In the genomic region with DNA sequence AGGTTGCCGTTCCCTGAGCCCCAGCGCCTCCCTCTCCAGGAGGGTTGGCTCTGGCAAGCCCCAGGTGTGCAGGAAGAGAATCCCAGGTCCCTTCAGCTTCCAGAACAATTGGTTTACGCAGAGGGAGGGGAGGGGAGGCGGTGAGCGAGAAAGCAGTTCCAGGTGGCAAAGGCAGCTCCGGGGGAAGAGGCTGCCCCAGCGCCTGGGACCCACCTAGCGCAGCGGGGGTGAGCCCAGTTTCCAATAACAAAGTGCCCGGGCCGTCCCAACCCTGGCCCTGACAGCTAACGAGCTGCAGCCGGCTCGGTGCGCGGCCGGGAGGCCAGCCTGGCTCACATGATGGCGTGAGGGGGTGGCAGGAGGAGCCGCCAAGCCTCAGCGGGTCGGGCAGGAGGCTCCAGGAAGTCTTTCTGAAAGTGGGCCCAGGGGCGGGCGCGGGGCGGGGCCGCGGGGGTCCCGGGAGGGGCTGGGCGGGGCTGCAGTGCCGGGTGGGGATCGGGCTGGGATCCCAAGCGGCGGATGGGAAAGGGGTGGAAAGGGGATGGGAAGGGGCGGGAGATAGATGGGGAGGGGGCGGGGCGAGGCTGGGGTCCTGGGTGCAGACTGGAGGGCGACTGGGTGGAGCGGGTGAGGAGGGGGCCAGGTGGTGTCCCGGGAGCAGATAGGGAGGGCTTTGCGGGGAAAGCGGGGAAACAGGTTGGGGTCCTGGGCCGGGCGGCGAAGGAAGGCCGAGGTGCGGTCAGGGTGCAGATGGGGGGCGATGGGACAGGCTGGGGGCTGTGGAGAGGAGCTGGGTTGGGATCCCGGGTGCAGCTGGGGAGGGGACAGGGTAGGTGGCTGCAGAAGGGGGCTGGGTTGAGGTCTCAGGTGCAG, we compare ENCODE assay signal across 8 cellular contexts. TPM values are rescaled to one million over a fixed set of nuclear protein-coding genes. Genes with fewer than 3 reads are reported as not detected.
DNase-seq lines count a peak whose midpoint lies in the region; ATAC-seq and TF ChIP-seq lines count a peak whose summit lies in the region.

No MANE protein-coding gene starts in this region.

- H3K4me3 ChIP-seq in AG09309 (ENCODE audit: control insufficient read depth, low read depth, low read length): peak overlapping the region; percentile 34
- peak overlapping the region; percentile 26 for H3K4me3 ChIP-seq in HL-60 (replicated peaks; ENCODE audit: insufficient read depth, low read length)
- H3K4me3 ChIP-seq in neuronal stem cell (ENCODE audit: low read length in 2 of 2): peak overlapping the region; percentile 21 to 76

- H4K91ac ChIP-seq in neuronal stem cell (ENCODE audit: low read depth, low read length, poor library complexity): no peak overlapping the region

- no peak overlapping the region for H3K23ac ChIP-seq in neuronal stem cell (ENCODE audit: low read depth, low read length, poor library complexity)

- peak overlapping the region; percentile 34 for H3K4me3 Mint-ChIP-seq in activated naive CD4-positive, alpha-beta T cell treated with anti-CD3 and anti-CD28 coated beads, Interleukin-2, amount 10 ng/mL, durations not matched to agents 7 days and 5 days

- intact Hi-C loops in Right ventricle myocardium superior (cut with DNase I): no loop called here

- no peak for TF ChIP-seq CTCF in AG09309 (IDR thresholded peaks at IDR 0.05; ENCODE audit: control insufficient read depth, insufficient read depth, low read depth, low read length, missing control alignments)
- no peak for TF ChIP-seq CTCF in HL-60 (IDR thresholded peaks at IDR 0.05; ENCODE audit: insufficient read depth, low read length)

- H2AK5ac ChIP-seq in neuronal stem cell (ENCODE audit: low read depth, low read length): peak overlapping the region; percentile 73

- peaks cover 4 to 12% of the 10 kb centered on the region in 2 donors for H3K4me1 ChIP-seq in neuronal stem cell (ENCODE audit: control insufficient read depth in 2 of 2, insufficient read depth in 1 of 2, low read depth in 1 of 2, low read length in 2 of 2)

- H3K14ac ChIP-seq in neuronal stem cell (ENCODE audit: low read length): no peak overlapping the region

- no peak overlapping the region for H2BK120ac ChIP-seq in neuronal stem cell (ENCODE audit: low read depth, low read length)

- H3K79me1 ChIP-seq in neuronal stem cell (ENCODE audit: low read depth, low read length): no peaks in the 10 kb centered on the region

- H4K8ac ChIP-seq in neuronal stem cell (ENCODE audit: low read depth, low read length): no peak overlapping the region

- H3K36me3 ChIP-seq in neuronal stem cell (replicated peaks in 1 of 2; ENCODE audit: control insufficient read depth in 2 of 2, insufficient read depth in 2 of 2, low read length in 2 of 2): no peaks in the 10 kb centered on the region

- peak overlapping the region; percentile 75 for H2BK15ac ChIP-seq in neuronal stem cell (ENCODE audit: low read length)

- H3K27ac ChIP-seq in HL-60 (replicated peaks) (no peak overlapping the region), neuronal stem cell (replicated peaks; ENCODE audit: low read length) (no peak overlapping the region)

- peak; percentile 36 for ATAC-seq in Right ventricle myocardium superior (ENCODE audit: poor library complexity)

- H2BK5ac ChIP-seq in neuronal stem cell (ENCODE audit: low read length): no peak overlapping the region

- in situ Hi-C loops in KBM-7 (cut with MboI; ENCODE audit: low pct_unique_long_range_greater_than_20kb, low sequenced_read_pairs): no loop called here

- no peaks in the 10 kb centered on the region for H3K9me3 Mint-ChIP-seq in activated naive CD4-positive, alpha-beta T cell treated with anti-CD3 and anti-CD28 coated beads, Interleukin-2, amount 10 ng/mL, durations not matched to agents 7 days and 5 days

- CTCF ChIA-PET in activated naive CD4-positive, alpha-beta T cell treated with anti-CD3 and anti-CD28 coated beads, Interleukin-2, amount 10 ng/mL, durations not matched to agents 7 days and 5 days (lab: Charles Lee): no interaction called here

- H2AFZ ChIP-seq in neuronal stem cell (ENCODE audit: low read length): peak overlapping the region; percentile 89

- peaks cover 15% of the 10 kb centered on the region for H3K36me3 Mint-ChIP-seq in activated naive CD4-positive, alpha-beta T cell treated with anti-CD3 and anti-CD28 coated beads, Interleukin-2, amount 10 ng/mL, durations not matched to agents 7 days and 5 days

- peak overlapping the region; percentile 85 for H3K4me2 ChIP-seq in neuronal stem cell (ENCODE audit: insufficient read depth, low read length, poor library complexity, severe bottlenecking)

- no peak overlapping the region for H3K4ac ChIP-seq in neuronal stem cell (ENCODE audit: low read length)

- H3K18ac ChIP-seq in neuronal stem cell (ENCODE audit: low read length): peak overlapping the region; percentile 61

- H3K27me3 ChIP-seq in HL-60 (ENCODE audit: insufficient read depth, poor library complexity, severe bottlenecking): peaks cover 18% of the 10 kb centered on the region
- peaks cover 0 to 58% (median 18%) of the 10 kb centered on the region in 3 experiments for H3K27me3 ChIP-seq in neuronal stem cell (ENCODE audit: control insufficient read depth in 3 of 3, insufficient read depth in 3 of 3, low read depth in 1 of 3, low read length in 3 of 3)

- DNase-seq in AG09309 (ENCODE audit: low read depth): no peak
- no peak for DNase-seq in HL-60 (ENCODE audit: low read depth in 1 of 2, low spot score in 1 of 2)
- DNase-seq in activated naive CD4-positive, alpha-beta T cell treated with anti-CD3 and anti-CD28 coated beads, Interleukin-2, amount 10 ng/mL, durations not matched to agents 7 days and 5 days: peak; percentile 46
- DNase-seq in Right ventricle myocardium superior: peak; percentile 84
- peak; percentile 48 for DNase-seq in neuronal stem cell (ENCODE audit: low spot score)
- DNase-seq in NOMO-1 treated with DMSO at 0.1 percent for 48 hours (lab: John Stamatoyannopoulos, UW; ENCODE audit: unreplicated experiment): no peak
- no peak for DNase-seq in NK-92 (lab: John Stamatoyannopoulos, UW; ENCODE audit: unreplicated experiment)
- no peak for DNase-seq in KBM-7

- H3K9ac ChIP-seq in neuronal stem cell (ENCODE audit: low read depth, low read length, poor library complexity): peak overlapping the region; percentile 47

- peaks cover 37% of the 10 kb centered on the region for H3K4me1 Mint-ChIP-seq in activated naive CD4-positive, alpha-beta T cell treated with anti-CD3 and anti-CD28 coated beads, Interleukin-2, amount 10 ng/mL, durations not matched to agents 7 days and 5 days

- no peak overlapping the region for H2BK12ac ChIP-seq in neuronal stem cell (ENCODE audit: low read length)

- WGBS in neuronal stem cell (ENCODE audit: extremely low coverage in 2 of 2, insufficient read length in 2 of 2, insufficient replicate concordance in 1 of 2), 2 donors: no CpG with 5 or more reads among the region's 48 CpGs

- H3K27me3 Mint-ChIP-seq in activated naive CD4-positive, alpha-beta T cell treated with anti-CD3 and anti-CD28 coated beads, Interleukin-2, amount 10 ng/mL, durations not matched to agents 7 days and 5 days: peaks cover 33% of the 10 kb centered on the region

- no peaks in the 10 kb centered on the region for H3K9me3 ChIP-seq in neuronal stem cell (replicated peaks in 1 of 2; ENCODE audit: control insufficient read depth in 2 of 2, insufficient read depth in 1 of 2, low read depth in 1 of 2, low read length in 2 of 2)

- H3K27ac Mint-ChIP-seq in activated naive CD4-positive, alpha-beta T cell treated with anti-CD3 and anti-CD28 coated beads, Interleukin-2, amount 10 ng/mL, durations not matched to agents 7 days and 5 days: no peak overlapping the region

RNA-seq across cellular contexts. Expression of a gene that starts 22.8 kb away (rescaled TPM):
- total RNA-seq in Right ventricle myocardium superior: 84.7 TPM
- polyA plus RNA-seq in neuronal stem cell (2013, experiment 1 of 2): 0.75 TPM
- 0.76 TPM for polyA plus RNA-seq in neuronal stem cell (2013, experiment 2 of 2)

RNA-seq across cellular contexts. Expression of a gene that starts 48.7 kb away (rescaled TPM):
- total RNA-seq in Right ventricle myocardium superior: not detected
- not detected for polyA plus RNA-seq in neuronal stem cell (2013, experiment 1 of 2)
- not detected for polyA plus RNA-seq in neuronal stem cell (2013, experiment 2 of 2)

Comparison
In these comparisons a context has a peak if more than half of its experiments do, and no peak if none do; other contexts are left out.
1. DNase-seq: peak in activated naive CD4-positive, alpha-beta T cell treated with anti-CD3 and anti-CD28 coated beads, Interleukin-2, amount 10 ng/mL, durations not matched to agents 7 days and 5 days (single experiment), Right ventricle myocardium superior (single experiment) and neuronal stem cell (single experiment); none in AG09309 (single experiment), HL-60 (0 of 2), NOMO-1 treated with DMSO at 0.1 percent for 48 hours (single experiment), NK-92 (single experiment) and KBM-7 (single experiment).
2. Peak in every context shown above with its lines, with median percentiles within 50 percentile points of each other: H3K4me3 ChIP-seq.